In the genomic region with DNA sequence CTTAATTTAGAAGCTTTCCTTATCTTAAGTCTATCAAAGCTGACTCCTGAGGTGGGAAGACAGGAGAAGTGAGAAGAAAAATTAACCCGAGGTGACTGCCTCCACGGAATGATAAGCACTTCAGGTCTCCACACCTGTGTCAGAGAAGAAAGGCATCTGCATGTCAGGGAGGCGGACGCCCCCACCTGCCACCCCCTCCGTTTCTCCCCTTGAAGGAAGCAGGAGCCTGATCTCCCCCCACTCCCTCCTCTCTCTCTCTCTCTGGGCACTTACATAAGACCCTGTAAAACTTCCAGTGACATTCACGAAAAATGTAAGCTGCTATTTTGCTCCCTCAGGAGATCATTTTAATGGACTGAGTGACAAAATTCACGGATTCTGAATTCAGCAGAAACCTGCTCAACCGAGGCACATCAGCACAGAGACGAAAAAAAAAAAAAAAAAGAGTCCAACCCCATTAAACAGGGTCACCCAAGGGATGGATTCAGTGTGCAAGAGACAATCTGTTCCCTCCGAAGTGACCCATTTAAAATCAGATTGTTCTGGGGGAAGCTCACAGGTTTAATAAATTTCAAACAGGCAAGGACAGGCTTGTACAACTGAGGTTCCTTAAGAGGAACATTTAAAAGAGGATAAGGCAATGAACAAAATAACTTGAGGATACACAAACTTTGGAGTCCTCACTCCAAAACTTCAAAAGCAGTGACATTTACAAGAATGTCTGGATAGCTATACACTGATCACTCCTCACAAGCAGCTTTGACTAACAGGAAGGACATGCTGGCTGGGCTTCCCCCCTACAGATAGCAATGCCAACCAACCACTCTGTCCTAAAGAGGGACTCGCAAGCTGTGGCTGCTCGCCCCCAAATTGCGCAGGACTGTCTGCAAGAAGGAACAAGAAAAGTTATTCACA, we compare ENCODE assay signal across 2 cellular contexts.
TF ChIP-seq lines count a peak whose summit lies in the region.

No MANE protein-coding gene starts in this region.

TF ChIP-seq in SK-N-SH, 30 proteins besides CTCF, POLR2A, EP300 and RAD21 (continued from another document):
- TF ChIP-seq JUND (IDR thresholded peaks at IDR 0.05): no peak
- TF ChIP-seq, protein P1, sequence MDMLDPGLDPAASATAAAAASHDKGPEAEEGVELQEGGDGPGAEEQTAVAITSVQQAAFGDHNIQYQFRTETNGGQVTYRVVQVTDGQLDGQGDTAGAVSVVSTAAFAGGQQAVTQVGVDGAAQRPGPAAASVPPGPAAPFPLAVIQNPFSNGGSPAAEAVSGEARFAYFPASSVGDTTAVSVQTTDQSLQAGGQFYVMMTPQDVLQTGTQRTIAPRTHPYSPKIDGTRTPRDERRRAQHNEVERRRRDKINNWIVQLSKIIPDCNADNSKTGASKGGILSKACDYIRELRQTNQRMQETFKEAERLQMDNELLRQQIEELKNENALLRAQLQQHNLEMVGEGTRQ (IDR thresholded peaks at IDR 0.05; ENCODE audit: borderline replicate concordance, low read depth, low read length): no peak
- no peak for TF ChIP-seq NFIC (IDR thresholded peaks at IDR 0.05; ENCODE audit: borderline replicate concordance)
- no peak for TF ChIP-seq IRF3 (IDR thresholded peaks at IDR 0.05; ENCODE audit: low read depth, low read length)
- no peak for TF ChIP-seq GATA2 (CRISPR knock-in tag; IDR thresholded peaks at IDR 0.05)
- no peak for TF ChIP-seq EZH2phosphoT487 (IDR thresholded peaks at IDR 0.05; ENCODE audit: borderline replicate concordance, low read depth)
- no peak for TF ChIP-seq POLR2AphosphoS5 (IDR thresholded peaks at IDR 0.05; ENCODE audit: low read depth, low read length)
- no peak for TF ChIP-seq TAF1 (IDR thresholded peaks at IDR 0.05; ENCODE audit: borderline replicate concordance, low read depth, low read length)
- TF ChIP-seq, protein P2, sequence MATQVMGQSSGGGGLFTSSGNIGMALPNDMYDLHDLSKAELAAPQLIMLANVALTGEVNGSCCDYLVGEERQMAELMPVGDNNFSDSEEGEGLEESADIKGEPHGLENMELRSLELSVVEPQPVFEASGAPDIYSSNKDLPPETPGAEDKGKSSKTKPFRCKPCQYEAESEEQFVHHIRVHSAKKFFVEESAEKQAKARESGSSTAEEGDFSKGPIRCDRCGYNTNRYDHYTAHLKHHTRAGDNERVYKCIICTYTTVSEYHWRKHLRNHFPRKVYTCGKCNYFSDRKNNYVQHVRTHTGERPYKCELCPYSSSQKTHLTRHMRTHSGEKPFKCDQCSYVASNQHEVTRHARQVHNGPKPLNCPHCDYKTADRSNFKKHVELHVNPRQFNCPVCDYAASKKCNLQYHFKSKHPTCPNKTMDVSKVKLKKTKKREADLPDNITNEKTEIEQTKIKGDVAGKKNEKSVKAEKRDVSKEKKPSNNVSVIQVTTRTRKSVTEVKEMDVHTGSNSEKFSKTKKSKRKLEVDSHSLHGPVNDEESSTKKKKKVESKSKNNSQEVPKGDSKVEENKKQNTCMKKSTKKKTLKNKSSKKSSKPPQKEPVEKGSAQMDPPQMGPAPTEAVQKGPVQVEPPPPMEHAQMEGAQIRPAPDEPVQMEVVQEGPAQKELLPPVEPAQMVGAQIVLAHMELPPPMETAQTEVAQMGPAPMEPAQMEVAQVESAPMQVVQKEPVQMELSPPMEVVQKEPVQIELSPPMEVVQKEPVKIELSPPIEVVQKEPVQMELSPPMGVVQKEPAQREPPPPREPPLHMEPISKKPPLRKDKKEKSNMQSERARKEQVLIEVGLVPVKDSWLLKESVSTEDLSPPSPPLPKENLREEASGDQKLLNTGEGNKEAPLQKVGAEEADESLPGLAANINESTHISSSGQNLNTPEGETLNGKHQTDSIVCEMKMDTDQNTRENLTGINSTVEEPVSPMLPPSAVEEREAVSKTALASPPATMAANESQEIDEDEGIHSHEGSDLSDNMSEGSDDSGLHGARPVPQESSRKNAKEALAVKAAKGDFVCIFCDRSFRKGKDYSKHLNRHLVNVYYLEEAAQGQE (IDR thresholded peaks at IDR 0.05; ENCODE audit: low read depth, low read length): no peak
- TF ChIP-seq, protein P3, sequence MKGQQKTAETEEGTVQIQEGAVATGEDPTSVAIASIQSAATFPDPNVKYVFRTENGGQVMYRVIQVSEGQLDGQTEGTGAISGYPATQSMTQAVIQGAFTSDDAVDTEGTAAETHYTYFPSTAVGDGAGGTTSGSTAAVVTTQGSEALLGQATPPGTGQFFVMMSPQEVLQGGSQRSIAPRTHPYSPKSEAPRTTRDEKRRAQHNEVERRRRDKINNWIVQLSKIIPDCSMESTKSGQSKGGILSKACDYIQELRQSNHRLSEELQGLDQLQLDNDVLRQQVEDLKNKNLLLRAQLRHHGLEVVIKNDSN (IDR thresholded peaks at IDR 0.05; ENCODE audit: borderline replicate concordance, low read depth): no peak
- TF ChIP-seq TCF12 (IDR thresholded peaks at IDR 0.05): no peak

TF ChIP-seq in SK-N-SH treated with all-trans-retinoic acid at 6 μM for 48 hours, 23 proteins besides CTCF, POLR2A, EP300 and RAD21 (continued from another document):
- TF ChIP-seq, protein P4, sequence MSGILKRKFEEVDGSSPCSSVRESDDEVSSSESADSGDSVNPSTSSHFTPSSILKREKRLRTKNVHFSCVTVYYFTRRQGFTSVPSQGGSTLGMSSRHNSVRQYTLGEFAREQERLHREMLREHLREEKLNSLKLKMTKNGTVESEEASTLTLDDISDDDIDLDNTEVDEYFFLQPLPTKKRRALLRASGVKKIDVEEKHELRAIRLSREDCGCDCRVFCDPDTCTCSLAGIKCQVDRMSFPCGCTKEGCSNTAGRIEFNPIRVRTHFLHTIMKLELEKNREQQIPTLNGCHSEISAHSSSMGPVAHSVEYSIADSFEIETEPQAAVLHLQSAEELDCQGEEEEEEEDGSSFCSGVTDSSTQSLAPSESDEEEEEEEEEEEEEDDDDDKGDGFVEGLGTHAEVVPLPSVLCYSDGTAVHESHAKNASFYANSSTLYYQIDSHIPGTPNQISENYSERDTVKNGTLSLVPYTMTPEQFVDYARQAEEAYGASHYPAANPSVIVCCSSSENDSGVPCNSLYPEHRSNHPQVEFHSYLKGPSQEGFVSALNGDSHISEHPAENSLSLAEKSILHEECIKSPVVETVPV (CRISPR knock-in tag; IDR thresholded peaks at IDR 0.05): no peak
- TF ChIP-seq, protein P5, sequence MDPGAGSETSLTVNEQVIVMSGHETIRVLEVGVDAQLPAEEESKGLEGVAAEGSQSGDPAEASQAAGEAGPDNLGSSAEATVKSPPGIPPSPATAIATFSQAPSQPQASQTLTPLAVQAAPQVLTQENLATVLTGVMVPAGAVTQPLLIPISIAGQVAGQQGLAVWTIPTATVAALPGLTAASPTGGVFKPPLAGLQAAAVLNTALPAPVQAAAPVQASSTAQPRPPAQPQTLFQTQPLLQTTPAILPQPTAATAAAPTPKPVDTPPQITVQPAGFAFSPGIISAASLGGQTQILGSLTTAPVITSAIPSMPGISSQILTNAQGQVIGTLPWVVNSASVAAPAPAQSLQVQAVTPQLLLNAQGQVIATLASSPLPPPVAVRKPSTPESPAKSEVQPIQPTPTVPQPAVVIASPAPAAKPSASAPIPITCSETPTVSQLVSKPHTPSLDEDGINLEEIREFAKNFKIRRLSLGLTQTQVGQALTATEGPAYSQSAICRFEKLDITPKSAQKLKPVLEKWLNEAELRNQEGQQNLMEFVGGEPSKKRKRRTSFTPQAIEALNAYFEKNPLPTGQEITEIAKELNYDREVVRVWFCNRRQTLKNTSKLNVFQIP (CRISPR knock-in tag; IDR thresholded peaks at IDR 0.05; ENCODE audit: borderline replicate concordance, low read depth): no peak
- TF ChIP-seq ESRRG (CRISPR knock-in tag; IDR thresholded peaks at IDR 0.05): no peak
